8 cellular contexts compared by ENCODE assay signal in the genomic region with DNA sequence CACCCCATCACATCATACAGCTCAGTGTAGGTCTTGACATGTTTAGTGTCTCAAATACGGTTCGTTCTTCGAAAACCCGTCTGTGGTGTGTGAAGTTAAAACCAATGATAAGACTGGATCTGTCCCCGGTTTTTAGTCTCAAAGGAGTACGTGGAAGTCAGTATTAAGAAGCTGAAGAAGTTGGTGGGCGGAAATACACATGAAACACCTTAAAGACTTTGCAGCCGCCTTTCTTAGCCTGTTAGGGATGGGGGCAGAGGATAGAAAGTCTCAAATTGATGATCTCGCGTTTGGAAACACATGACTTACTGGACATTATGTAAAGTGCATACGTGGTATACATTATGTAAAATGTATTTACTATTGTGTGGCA. TPM values are rescaled to one million over a fixed set of nuclear protein-coding genes. Genes with fewer than 3 reads are reported as not detected.
DNase-seq lines count a peak whose midpoint lies in the region; ATAC-seq, FAIRE-seq and TF ChIP-seq lines count a peak whose summit lies in the region.

No MANE protein-coding gene starts in this region.

- no peaks in the 10 kb centered on the region for H3K9me2 ChIP-seq in PC-9 (ENCODE audit: insufficient read depth)

- peak overlapping the region; percentile 67 to 69 for H3K4me3 ChIP-seq in DND-41 (ENCODE audit: low read depth in 1 of 2, low read length in 2 of 2)
- peak overlapping the region; percentile 66 for H3K4me3 ChIP-seq in PC-9
- H3K4me3 ChIP-seq in epithelial cell of proximal tubule (ENCODE audit: low read depth, low read length), result peak overlapping the region; percentile 86
- H3K4me3 ChIP-seq in pancreas, result peak overlapping the region; percentile 90 to 100 (median 100)

- peaks cover 59% of the 10 kb centered on the region for H3K79me2 ChIP-seq in DND-41 (ENCODE audit: insufficient read depth, low read length)
- peaks cover 60% of the 10 kb centered on the region for H3K79me2 ChIP-seq in PC-9 (ENCODE audit: low read depth)

- H3K36me3 ChIP-seq in DND-41 (ENCODE audit: insufficient read depth, low read length) (peaks cover 32% of the 10 kb centered on the region), PC-9 (ENCODE audit: low read depth) (peaks cover 9% of the 10 kb centered on the region), pancreas (peaks cover 0 to 2% (median 2%) of the 10 kb centered on the region in 3 donors)

- H3K4me2 ChIP-seq in DND-41 (ENCODE audit: insufficient read depth, low read length) (peak overlapping the region; percentile 77), PC-9 (peak overlapping the region; percentile 98)

- no peak for DNase-seq in DND-41
- DNase-seq in PC-9, result no peak
- no peak for DNase-seq in epithelial cell of proximal tubule (ENCODE audit: low read depth)
- no peak for DNase-seq in pancreas
- DNase-seq in DMS153 treated with DMSO at 0.1 percent for 48 hours (lab: John Stamatoyannopoulos, UW; ENCODE audit: unreplicated experiment), result no peak
- no peak for DNase-seq in posterior vena cava (ENCODE audit: low spot score)

- 3 to 4% methylated on average over 11 of the region's 11 CpGs for WGBS in pancreas, 2 donors

- intact Hi-C loops in PC-9 (cut with micrococcal nuclease; ENCODE audit: unreplicated experiment) (loop anchor here (5.0 kb wide), 2 partner anchors 46 to 101 kb away; a partner anchor contains a TSS), pancreas (cut with DNase I) (no loop called here), posterior vena cava (cut with DNase I) (no loop called here)

- FAIRE-seq in pancreas (lab: Jason Lieb, UNC), result no peak

- H3K4me1 ChIP-seq in DND-41 (ENCODE audit: insufficient read depth, low read length), result peaks cover 36% of the 10 kb centered on the region
- H3K4me1 ChIP-seq in PC-9 (replicated peaks; ENCODE audit: insufficient read depth), result peaks cover 33% of the 10 kb centered on the region
- H3K4me1 ChIP-seq in pancreas, result peaks cover 0 to 22% (median 19%) of the 10 kb centered on the region in 3 donors

- H3K27ac ChIP-seq in DND-41 (ENCODE audit: low read length) (peak overlapping the region; percentile 73), PC-9 (peak overlapping the region; percentile 71), pancreas (peak overlapping the region in 3 of 4 donors; percentile 94 to 99 (median 98))

- TF ChIP-seq CTCF in DND-41 (IDR thresholded peaks at IDR 0.05; ENCODE audit: borderline replicate concordance, extremely low read depth, low read length, poor library complexity, severe bottlenecking), result no peak
- no peak for TF ChIP-seq CTCF in PC-9 (conservative IDR thresholded peaks at IDR 0.05)
- TF ChIP-seq CTCF in epithelial cell of proximal tubule (conservative IDR thresholded peaks at IDR 0.05; ENCODE audit: low read depth, low read length), result no peak
- no peak for TF ChIP-seq CTCF in pancreas (IDR thresholded peaks at IDR 0.05)

- peak overlapping the region; percentile 94 for H3K9ac ChIP-seq in DND-41 (ENCODE audit: low read depth, low read length)

- ATAC-seq in DND-41 (ENCODE audit: insufficient read depth, low read depth) (no peak), pancreas (no peak), HG03175 (IDR thresholded peaks at IDR 0.05; ENCODE audit: unreplicated experiment) (no peak), HG02588 (IDR thresholded peaks at IDR 0.05; ENCODE audit: unreplicated experiment) (no peak)

- peak overlapping the region; percentile 87 for H2AFZ ChIP-seq in DND-41 (ENCODE audit: low read depth, low read length)
- 0 out of 2 replicates have a peak overlapping the region, but pooled peaks have one; percentile 90 for H2AFZ ChIP-seq in PC-9

- POLR2A ChIA-PET in PC-9 (lab: Charles Lee; ENCODE audit: unreplicated experiment), result interaction anchor here (0.6 to 0.7 kb wide), 8 partner anchors 9 to 576 kb away, joined by 3 to 5 read pairs (median 3); no protein-coding TSS in a partner anchor

- H3K27me3 ChIP-seq in DND-41 (ENCODE audit: insufficient read depth, low read length, poor library complexity), result no peaks in the 10 kb centered on the region
- H3K27me3 ChIP-seq in PC-9 (ENCODE audit: insufficient read depth, low read depth), result no peaks in the 10 kb centered on the region
- H3K27me3 ChIP-seq in pancreas, result no peaks in the 10 kb centered on the region

- BruUV-seq in PC-9 (replicated peaks; lab: Mats Ljungman, UMichigan), result TSS peak; percentile 70

- H3F3A ChIP-seq in PC-9 (ENCODE audit: insufficient read depth, low read depth), result peaks cover 6% of the 10 kb centered on the region; the same call in 1 of the 2 replicates

- CTCF ChIA-PET in PC-9 (lab: Charles Lee), result no interaction called here

- H3K9me3 ChIP-seq in DND-41 (ENCODE audit: insufficient read depth, low read length, severe bottlenecking) (no peaks in the 10 kb centered on the region), PC-9 (ENCODE audit: insufficient read depth, low read depth) (no peaks in the 10 kb centered on the region), pancreas (no peaks in the 10 kb centered on the region)

- H4K20me1 ChIP-seq in DND-41 (ENCODE audit: insufficient read depth, low read length), result peaks cover 19% of the 10 kb centered on the region
- H4K20me1 ChIP-seq in PC-9 (ENCODE audit: insufficient read depth), result peaks cover 14% of the 10 kb centered on the region

RNA-seq across cellular contexts. Expression of a gene that starts 1.0 kb away (rescaled TPM):
- total RNA-seq in PC-9 (2021), result 39.0 and 60.6 TPM in 2 replicates
- total RNA-seq in epithelial cell of proximal tubule, result 65.6 and 67.2 TPM in 2 replicates
- 10 to 100 TPM; 15.4 to 25.4 (median 17.6) TPM for total RNA-seq in pancreas
- polyA plus RNA-seq in pancreas, result 10 to 100 TPM; 10.2 to 20.3 TPM
- total RNA-seq in posterior vena cava, result 10 to 100 TPM; 20.1 to 20.6 TPM

RNA-seq across cellular contexts. Expression of a gene that starts 54.8 kb away (rescaled TPM):
- total RNA-seq in PC-9 (2021) (58.6 and 71.6 TPM in 2 replicates), epithelial cell of proximal tubule (39.9 and 45.0 TPM in 2 replicates), pancreas (10 to 100 TPM; 18.8 to 36.9 (median 24.5) TPM), posterior vena cava (10 to 100 TPM; 60.6 to 72.6 TPM)
- 10 to 100 TPM; 24.3 to 27.1 TPM for polyA plus RNA-seq in pancreas
